14 cellular contexts compared by ENCODE assay signal in the genomic region with DNA sequence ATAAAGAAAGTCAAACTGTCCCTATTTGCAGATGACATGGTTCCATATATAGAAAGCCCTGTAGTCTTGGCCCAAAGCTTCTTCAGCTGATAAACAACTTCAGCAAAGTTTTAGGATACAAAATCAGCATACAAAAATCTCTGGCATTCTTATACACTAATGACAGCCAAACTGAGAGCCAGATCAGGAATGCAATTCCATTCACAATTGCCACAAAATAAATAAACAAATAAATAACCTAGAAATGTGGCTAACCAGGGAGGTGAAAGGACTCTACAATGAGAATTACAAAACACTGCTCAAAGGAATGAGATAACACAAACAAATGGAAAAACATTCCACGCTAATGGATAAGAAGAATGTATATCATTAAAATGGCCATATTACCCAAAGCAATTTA. TPM values are rescaled to one million over a fixed set of nuclear protein-coding genes. Genes with fewer than 3 reads are reported as not detected.
DNase-seq lines count a peak whose midpoint lies in the region; ATAC-seq lines count a peak whose summit lies in the region.
"Had no signal": no experiment of that assay in that cellular context is flagged by ENCODE, and none has a peak within 500 bp of the region (broad histone marks: within the 10 kb centered on the region; RNA-seq: fewer than 3 reads in every experiment).

No MANE protein-coding gene starts in this region.

- DNase-seq in GM04503 (ENCODE audit: low read depth) (peak; percentile 66), M059J (ENCODE audit: low read depth) (peak; percentile 35), fibroblast of gingiva (ENCODE audit: low read depth) (peak; percentile 51)
- no peak for DNase-seq in activated naive CD4-positive, alpha-beta T cell treated with anti-CD3 and anti-CD28 coated beads, Interleukin-2, amount 50 U/mL, for 16 hours
- no peak for DNase-seq in activated CD4-positive, alpha-beta T cell treated with anti-CD3 and anti-CD28 coated beads, Interleukin-2, amount 50 U/mL, for 48 hours
- DNase-seq: CD8-positive, alpha-beta T cell; COR-L47; DMS153; DMS79 treated with DMSO at 0.1 percent for 48 hours; GOT3; KG1 had no signal

- ATAC-seq in GM19395 (IDR thresholded peaks at IDR 0.05; ENCODE audit: unreplicated experiment) = no peak
- ATAC-seq: A549; CD8-positive, alpha-beta T cell; GM12878 had no signal

RNA-seq across cellular contexts. Expression of gene CXCL8, which starts 53.0 kb away (rescaled TPM):
- total RNA-seq in M059J (2014; rRNA removed; shearing (Covaris generic)) = 33.1 and 33.9 TPM in 2 replicates

Comparison
In these comparisons a context has a peak if more than half of its experiments do, and no peak if none do; other contexts are left out.
1. DNase-seq: peak in GM04503 (single experiment), M059J (single experiment) and fibroblast of gingiva (single experiment); none in activated naive CD4-positive, alpha-beta T cell treated with anti-CD3 and anti-CD28 coated beads, Interleukin-2, amount 50 U/mL, for 16 hours (single experiment) and activated CD4-positive, alpha-beta T cell treated with anti-CD3 and anti-CD28 coated beads, Interleukin-2, amount 50 U/mL, for 48 hours (0 of 2).